15 cellular contexts compared by ENCODE assay signal in genomic region chr18:49681387-49681786, GRCh38.
"Had no signal": no experiment of that assay in that cellular context is flagged by ENCODE, and none has a peak within 500 bp of the region (broad histone marks: within the 10 kb centered on the region; RNA-seq: fewer than 3 reads in every experiment).

No MANE protein-coding gene starts in this region.

- DNase-seq: activated CD4-positive, alpha-beta T cell treated with anti-CD3 and anti-CD28 coated beads for 1 hour; activated CD4-positive, alpha-beta T cell treated with anti-CD3 and anti-CD28 coated beads, Interleukin-2, amount 50 U/mL, for 48 hours; activated naive CD4-positive, alpha-beta T cell treated with anti-CD3 and anti-CD28 coated beads, Interleukin-2, amount 50 U/mL, for 16 hours; activated T-cell treated with anti-CD3 and anti-CD28 coated beads, Interleukin-2, amount 50 U/mL, for 1 hour; effector memory CD8-positive, alpha-beta T cell; foreskin melanocyte; kidney glomerular epithelial cell; mesendoderm; occipital lobe; stimulated activated CD4-positive, alpha-beta T cell treated with anti-CD3 and anti-CD28 coated beads, Interleukin-15, amount 100 ng/mL, for 24 hours; stimulated activated CD4-positive, alpha-beta T cell treated with anti-CD3 and anti-CD28 coated beads, Interleukin-4, amount 100 ng/mL, for 24 hours; stimulated activated CD8-positive, alpha-beta memory T cell treated with anti-CD3 and anti-CD28 coated beads, Interleukin-4, amount 100 ng/mL, for 48 hours; stimulated activated naive CD4-positive, alpha-beta T cell treated with Interleukin-2 at 50 U/mL for 16 hours; T-helper 9 cell; transverse colon had no signal

- ATAC-seq: effector memory CD8-positive, alpha-beta T cell had no signal
